Comparison of ENCODE assay signal across 8 cellular contexts in the genomic region with DNA sequence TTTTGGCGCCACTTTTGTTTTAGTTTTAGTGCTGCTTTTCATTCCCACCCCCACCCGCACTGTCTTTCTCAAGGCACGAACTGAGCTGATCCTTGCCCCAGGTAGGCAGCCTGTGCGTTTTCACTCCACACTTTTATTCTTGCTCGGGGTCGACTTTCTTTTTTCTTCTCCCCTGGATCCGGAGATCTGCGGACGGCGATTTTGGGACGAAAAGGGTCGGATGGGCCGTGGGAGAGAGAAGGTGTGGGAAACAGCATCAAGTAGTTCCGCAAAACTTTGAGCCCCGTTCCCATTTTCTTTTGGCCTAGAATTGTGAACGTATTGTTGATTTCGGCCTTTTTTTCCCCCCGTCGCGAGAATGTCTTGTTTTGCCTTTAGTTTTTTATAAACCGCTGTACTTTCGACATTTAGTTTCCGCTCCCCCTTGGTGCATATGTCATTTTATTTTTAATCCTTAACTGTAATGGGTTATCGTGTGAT. TPM values are rescaled to one million over a fixed set of nuclear protein-coding genes. Genes with fewer than 3 reads are reported as not detected.
A peak's percentile ranks its signal among the peaks of the same experiment; 100 is the strongest.
DNase-seq lines count a peak whose midpoint lies in the region; ATAC-seq and TF ChIP-seq lines count a peak whose summit lies in the region.

No MANE protein-coding gene starts in this region.

- ATAC-seq in HG03469 (IDR thresholded peaks at IDR 0.05; ENCODE audit: unreplicated experiment) (no peak), GM19467 (IDR thresholded peaks at IDR 0.05; ENCODE audit: unreplicated experiment) (no peak)

- peaks cover 0 to 6% (median under 1%) of the 10 kb centered on the region in 8 donors for H3K9me3 Mint-ChIP-seq in CD4-positive, alpha-beta memory T cell

- peak overlapping the region; percentile 97 to 100 (median 98) for H3K27ac Mint-ChIP-seq in CD4-positive, alpha-beta memory T cell

- POLR2A ChIA-PET in CD4-positive, alpha-beta memory T cell (lab: Charles Lee; ENCODE audit: partially characterized antibody) = interaction anchor here (0.8 to 1.6 kb wide), 11 partner anchors 11 to 256 kb away, joined by 3 to 8 read pairs (median 4); no protein-coding TSS in a partner anchor

- H3K36me3 ChIP-seq in CD4-positive, alpha-beta memory T cell (ENCODE audit: insufficient read depth, low read length) = no peaks in the 10 kb centered on the region
- 0 out of 2 replicates have a peak, but pooled peaks cover 4% of the 10 kb centered on the region for H3K36me3 ChIP-seq in HUES48 (ENCODE audit: control insufficient read depth, insufficient read depth, low read length)
- no peaks in the 10 kb centered on the region for H3K36me3 ChIP-seq in kidney epithelial cell (ENCODE audit: control insufficient read depth, insufficient read depth, low read length)

- no peaks in the 10 kb centered on the region for H3K27me3 ChIP-seq in CD4-positive, alpha-beta memory T cell (ENCODE audit: insufficient read depth, low read length)
- no peaks in the 10 kb centered on the region for H3K27me3 ChIP-seq in HUES48 (ENCODE audit: control insufficient read depth, insufficient read depth, low read length)
- H3K27me3 ChIP-seq in kidney epithelial cell (ENCODE audit: control insufficient read depth, insufficient read depth, low read length) = no peaks in the 10 kb centered on the region

- H3K4me1 ChIP-seq in CD4-positive, alpha-beta memory T cell (ENCODE audit: insufficient read depth, low read length) = peaks cover 34% of the 10 kb centered on the region
- peaks cover 16% of the 10 kb centered on the region; the same call in 1 of the 2 replicates for H3K4me1 ChIP-seq in HUES48 (ENCODE audit: control insufficient read depth, insufficient read depth, low read length)

- H3K9ac ChIP-seq in HUES48 (ENCODE audit: low read depth, low read length) = peak overlapping the region; percentile 99

- peaks cover 0 to 1% of the 10 kb centered on the region in 2 donors for H3K27me3 Mint-ChIP-seq in CD4-positive, alpha-beta memory T cell

- peaks cover 0 to 26% of the 10 kb centered on the region in 2 donors for H3K36me3 Mint-ChIP-seq in CD4-positive, alpha-beta memory T cell

- intact Hi-C loops in CD4-positive, alpha-beta memory T cell (cut with micrococcal nuclease) = loop anchor here (1.0 to 10.0 kb wide), 6 partner anchors 101 to 1170 kb away; partner anchors contain the start of genes SH2D1A and XIAP

- WGBS in adipose tissue, 3 donors = 0 to 29% (median 0%) methylated on average over 17 to 24 of the region's 24 CpGs

- H3K4me3 ChIP-seq in CD4-positive, alpha-beta memory T cell (ENCODE audit: low read length in 2 of 2) = peak overlapping the region; percentile 81 to 82
- H3K4me3 ChIP-seq in HUES48 (ENCODE audit: low read depth, low read length) = peak overlapping the region; percentile 90
- peak overlapping the region; percentile 81 for H3K4me3 ChIP-seq in kidney epithelial cell (ENCODE audit: low read depth, low read length)

- no peak for TF ChIP-seq CTCF in kidney epithelial cell (IDR thresholded peaks at IDR 0.05; ENCODE audit: insufficient read depth, low read length, poor library complexity, severe bottlenecking)

- DNase-seq in CD4-positive, alpha-beta memory T cell = peak in 4 of 5 donors; percentile 27 to 40 (median 30)
- DNase-seq in kidney epithelial cell (ENCODE audit: low read depth) (no peak), superior temporal gyrus (ENCODE audit: extremely low spot score) (peak; percentile 34)
- no peak for DNase-seq in activated CD8-positive, alpha-beta memory T cell treated with anti-CD3 and anti-CD28 coated beads for 24 hours

- peak overlapping the region; percentile 89 to 99 (median 97) for H3K4me3 Mint-ChIP-seq in CD4-positive, alpha-beta memory T cell

- CTCF ChIA-PET in CD4-positive, alpha-beta memory T cell (lab: Charles Lee; ENCODE audit: partially characterized antibody) = interaction anchor here (0.9 to 1.6 kb wide), 2 partner anchors 15 to 56 kb away, joined by 3 read pairs; no protein-coding TSS in a partner anchor

- H3K9me3 ChIP-seq in CD4-positive, alpha-beta memory T cell (ENCODE audit: control insufficient read depth in 1 of 2, low read length in 2 of 2) = no peaks in the 10 kb centered on the region
- H3K9me3 ChIP-seq in HUES48 (ENCODE audit: control insufficient read depth, insufficient read depth, low read length) = no peaks in the 10 kb centered on the region

- peaks cover 19 to 56% (median 28%) of the 10 kb centered on the region in 4 donors for H3K4me1 Mint-ChIP-seq in CD4-positive, alpha-beta memory T cell

- H3K27ac ChIP-seq in CD4-positive, alpha-beta memory T cell (ENCODE audit: low read depth, low read length) = peak overlapping the region; percentile 98
- H3K27ac ChIP-seq in HUES48 (ENCODE audit: low read depth, low read length) (peak overlapping the region; percentile 99), adipose tissue (ENCODE audit: low read depth, low read length) (peak overlapping the region; percentile 86)

RNA-seq across cellular contexts. Expression of gene STAG2, which starts 0.5 kb away (rescaled TPM):
- 100 to 1,000 TPM; 117 to 124 TPM for total RNA-seq in CD4-positive, alpha-beta memory T cell
- 10 to 100 TPM; 47.8 to 57.4 TPM for polyA plus RNA-seq in CD4-positive, alpha-beta memory T cell
- polyA plus RNA-seq in adipose tissue = 10 to 100 TPM; 15.6 to 35.3 (median 20.1) TPM
- 29.2 and 35.1 TPM in 2 replicates for total RNA-seq in kidney epithelial cell

Comparison
In these comparisons a context has a peak if more than half of its experiments do, and no peak if none do; other contexts are left out.
1. DNase-seq: peak in CD4-positive, alpha-beta memory T cell (4 of 5) and superior temporal gyrus (single experiment); none in kidney epithelial cell (single experiment) and activated CD8-positive, alpha-beta memory T cell treated with anti-CD3 and anti-CD28 coated beads for 24 hours (single experiment).
2. Peak in every context shown above with its lines, with median percentiles within 50 percentile points of each other: H3K27ac ChIP-seq and H3K4me3 ChIP-seq.